In genomic region chr16:23959069-23959800, GRCh38 we compare ENCODE assay signal across 12 cellular contexts.
DNase-seq lines count a peak whose midpoint lies in the region; ATAC-seq, FAIRE-seq and TF ChIP-seq lines count a peak whose summit lies in the region.
"Had no signal": no experiment of that assay in that cellular context is flagged by ENCODE, and none has a peak within 500 bp of the region (broad histone marks: within the 10 kb centered on the region; RNA-seq: fewer than 3 reads in every experiment).

No MANE protein-coding gene starts in this region.

- TF ChIP-seq POLR2A in K562 (conservative IDR thresholded peaks at IDR 0.05) = no peak

- WGBS in K562 (ENCODE audit: insufficient coverage, low coverage, missing lambda C conversion rate) = 20% methylated on average over 12 of the region's 12 CpGs

- H2AFZ ChIP-seq in K562 (ENCODE audit: low read depth, low read length) = 0 out of 2 replicates have a peak overlapping the region, but pooled peaks have one; percentile 4

- H3K9ac ChIP-seq in K562 (ENCODE audit: insufficient read depth in 1 of 2, low read depth in 2 of 2, low read length in 2 of 2) = no peak overlapping the region; a peak in 2 of 4 replicates

- DNase-seq in stimulated activated CD4-positive, alpha-beta T cell treated with anti-CD3 and anti-CD28 coated beads, Interleukin-15, amount 100 ng/mL, for 24 hours = peak; percentile 26
- DNase-seq in stimulated activated CD4-positive, alpha-beta T cell treated with anti-CD3 and anti-CD28 coated beads, Interleukin-12 subunit alpha, Interleukin-12 subunit beta, amount 100 ng/mL, for 4 hours = no peak
- DNase-seq in NCI-H69 (lab: John Stamatoyannopoulos, UW) = peak; percentile 92
- peak in 2 of 4 experiments; percentile 23 to 50 for DNase-seq in K562 (ENCODE audit: extremely low read depth in 1 of 4, low spot score in 3 of 4)
- peak; percentile 26 for DNase-seq in ureter (ENCODE audit: low spot score)
- no peak for DNase-seq in central memory CD4-positive, alpha-beta T cell
- no peak for DNase-seq in SHP77 (lab: John Stamatoyannopoulos, UW)
- DNase-seq: Calu3; effector CD4-positive, alpha-beta T cell; NCI-H2029 treated with DMSO at 0.1 percent for 48 hours had no signal

- CTCF ChIA-PET in K562 (lab: Yijun Ruan, JAX; ENCODE audit: low intra/inter-chr PET ratio) = no interaction called here

- peaks cover 14% of the 10 kb centered on the region; the same call in 1 of the 2 replicates for H4K20me1 ChIP-seq in K562 (replicated peaks; ENCODE audit: control insufficient read depth, insufficient read depth, low read length)

- intact Hi-C loops in K562 (cut with micrococcal nuclease) = no loop called here

- POLR2A ChIA-PET in K562 (lab: Yijun Ruan, JAX) = interaction anchor here (0.6 to 1.6 kb wide), 2 partner anchors 12 to 325 kb away, joined by 3 to 4 read pairs; no protein-coding TSS in a partner anchor

- H3K9me3 ChIP-seq in K562 (replicated peaks; ENCODE audit: control insufficient read depth, insufficient read depth, low read depth, low read length) = no peaks in the 10 kb centered on the region

- no peak overlapping the region for H3K4me3 ChIP-seq in K562

- BruUV-seq in K562 (replicated peaks; lab: Mats Ljungman, UMichigan) = no TSS peak

- no peak for TF ChIP-seq RAD21 in K562 (CRISPR knock-in tag; conservative IDR thresholded peaks at IDR 0.05 in 1 of 2, IDR thresholded peaks at IDR 0.05 in 1 of 2)

- peak overlapping the region; percentile 39; the same call in 2 of the 3 replicates for H3K27ac ChIP-seq in K562 (ENCODE audit: extremely low read depth, low read depth, low read length)

- ATAC-seq in K562 (peak; percentile 61), GM21717 (IDR thresholded peaks at IDR 0.05; ENCODE audit: unreplicated experiment) (no peak)

- peaks cover 70% of the 10 kb centered on the region for H3K36me3 ChIP-seq in K562 (ENCODE audit: control insufficient read depth, insufficient read depth, low read length)

- TF ChIP-seq EP300 in K562 (IDR thresholded peaks at IDR 0.05; ENCODE audit: low read length) = no peak

- in situ Hi-C loops in K562 (cut with MboI) = no loop called here

- peaks cover 96% of the 10 kb centered on the region for H3K79me2 ChIP-seq in K562 (ENCODE audit: control insufficient read depth, insufficient read depth, low read length)

- peaks cover 4 to 34% of the 10 kb centered on the region in 2 experiments; a peak in 4 of 5 replicates for H3K4me1 ChIP-seq in K562 (replicated peaks in 1 of 2; ENCODE audit: control insufficient read depth in 2 of 2, insufficient read depth in 2 of 2, low read length in 2 of 2)

- H3K4me2 ChIP-seq in K562 (ENCODE audit: insufficient read depth, low read length) = peak overlapping the region; percentile 27; the same call in 1 of the 2 replicates

- no peaks in the 10 kb centered on the region for H3K27me3 ChIP-seq in K562 (ENCODE audit: control insufficient read depth in 2 of 2, insufficient read depth in 2 of 2, low read length in 2 of 2)

- TF ChIP-seq CTCF in K562 (IDR thresholded peaks at IDR 0.05 in 2 of 3, conservative IDR thresholded peaks at IDR 0.05 in 1 of 3; ENCODE audit: insufficient read depth in 2 of 3, low read depth in 1 of 3, low read length in 3 of 3) = no peak

- peaks cover 3% of the 10 kb centered on the region for H3K9me1 ChIP-seq in K562 (ENCODE audit: control insufficient read depth, insufficient read depth, low read length)

- peak; percentile 64 for FAIRE-seq in K562 (lab: Jason Lieb, UNC)
- FAIRE-seq: H54 had no signal

TF ChIP-seq in K562, 482 proteins besides CTCF, POLR2A, EP300 and RAD21 (continues in another document):
- no peak for TF ChIP-seq MCM7 (IDR thresholded peaks at IDR 0.05)
- TF ChIP-seq ZNF175 (CRISPR knock-in tag; IDR thresholded peaks at IDR 0.05; ENCODE audit: low read depth) = peak; percentile 60
- TF ChIP-seq, protein P1, sequence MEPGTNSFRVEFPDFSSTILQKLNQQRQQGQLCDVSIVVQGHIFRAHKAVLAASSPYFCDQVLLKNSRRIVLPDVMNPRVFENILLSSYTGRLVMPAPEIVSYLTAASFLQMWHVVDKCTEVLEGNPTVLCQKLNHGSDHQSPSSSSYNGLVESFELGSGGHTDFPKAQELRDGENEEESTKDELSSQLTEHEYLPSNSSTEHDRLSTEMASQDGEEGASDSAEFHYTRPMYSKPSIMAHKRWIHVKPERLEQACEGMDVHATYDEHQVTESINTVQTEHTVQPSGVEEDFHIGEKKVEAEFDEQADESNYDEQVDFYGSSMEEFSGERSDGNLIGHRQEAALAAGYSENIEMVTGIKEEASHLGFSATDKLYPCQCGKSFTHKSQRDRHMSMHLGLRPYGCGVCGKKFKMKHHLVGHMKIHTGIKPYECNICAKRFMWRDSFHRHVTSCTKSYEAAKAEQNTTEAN (CRISPR knock-in tag; IDR thresholded peaks at IDR 0.05) = no peak
- TF ChIP-seq, protein P2, sequence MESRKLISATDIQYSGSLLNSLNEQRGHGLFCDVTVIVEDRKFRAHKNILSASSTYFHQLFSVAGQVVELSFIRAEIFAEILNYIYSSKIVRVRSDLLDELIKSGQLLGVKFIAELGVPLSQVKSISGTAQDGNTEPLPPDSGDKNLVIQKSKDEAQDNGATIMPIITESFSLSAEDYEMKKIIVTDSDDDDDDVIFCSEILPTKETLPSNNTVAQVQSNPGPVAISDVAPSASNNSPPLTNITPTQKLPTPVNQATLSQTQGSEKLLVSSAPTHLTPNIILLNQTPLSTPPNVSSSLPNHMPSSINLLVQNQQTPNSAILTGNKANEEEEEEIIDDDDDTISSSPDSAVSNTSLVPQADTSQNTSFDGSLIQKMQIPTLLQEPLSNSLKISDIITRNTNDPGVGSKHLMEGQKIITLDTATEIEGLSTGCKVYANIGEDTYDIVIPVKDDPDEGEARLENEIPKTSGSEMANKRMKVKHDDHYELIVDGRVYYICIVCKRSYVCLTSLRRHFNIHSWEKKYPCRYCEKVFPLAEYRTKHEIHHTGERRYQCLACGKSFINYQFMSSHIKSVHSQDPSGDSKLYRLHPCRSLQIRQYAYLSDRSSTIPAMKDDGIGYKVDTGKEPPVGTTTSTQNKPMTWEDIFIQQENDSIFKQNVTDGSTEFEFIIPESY (CRISPR knock-in tag; IDR thresholded peaks at IDR 0.05) = 0 out of 2 replicates have a peak, but pooled peaks have one; percentile 20
- TF ChIP-seq MEIS2 (IDR thresholded peaks at IDR 0.05; ENCODE audit: partially characterized antibody) = peak; percentile 58
- no peak for TF ChIP-seq SRSF1 (IDR thresholded peaks at IDR 0.05; ENCODE audit: low read depth, low read length)
- 0 out of 2 replicates have a peak, but pooled peaks have one; percentile 18 for TF ChIP-seq VEZF1 (CRISPR knock-in tag; IDR thresholded peaks at IDR 0.05)
- TF ChIP-seq, protein P3, sequence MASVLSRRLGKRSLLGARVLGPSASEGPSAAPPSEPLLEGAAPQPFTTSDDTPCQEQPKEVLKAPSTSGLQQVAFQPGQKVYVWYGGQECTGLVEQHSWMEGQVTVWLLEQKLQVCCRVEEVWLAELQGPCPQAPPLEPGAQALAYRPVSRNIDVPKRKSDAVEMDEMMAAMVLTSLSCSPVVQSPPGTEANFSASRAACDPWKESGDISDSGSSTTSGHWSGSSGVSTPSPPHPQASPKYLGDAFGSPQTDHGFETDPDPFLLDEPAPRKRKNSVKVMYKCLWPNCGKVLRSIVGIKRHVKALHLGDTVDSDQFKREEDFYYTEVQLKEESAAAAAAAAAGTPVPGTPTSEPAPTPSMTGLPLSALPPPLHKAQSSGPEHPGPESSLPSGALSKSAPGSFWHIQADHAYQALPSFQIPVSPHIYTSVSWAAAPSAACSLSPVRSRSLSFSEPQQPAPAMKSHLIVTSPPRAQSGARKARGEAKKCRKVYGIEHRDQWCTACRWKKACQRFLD (CRISPR knock-in tag; IDR thresholded peaks at IDR 0.05) = peak; percentile 63; the same call in 1 of the 2 replicates
- peak; percentile 65; the same call in 1 of the 2 replicates for TF ChIP-seq SPI1 (IDR thresholded peaks at IDR 0.05; ENCODE audit: borderline replicate concordance, low read depth, low read length)
- TF ChIP-seq CXXC5 (CRISPR knock-in tag; IDR thresholded peaks at IDR 0.05) = 0 out of 2 replicates have a peak, but pooled peaks have one; percentile 9
- no peak for TF ChIP-seq KAT8 (IDR thresholded peaks at IDR 0.05; ENCODE audit: low read depth)
- 0 out of 2 replicates have a peak, but pooled peaks have one; percentile 25 for TF ChIP-seq ZNF766 (CRISPR knock-in tag; conservative IDR thresholded peaks at IDR 0.05)
- TF ChIP-seq JUND (IDR thresholded peaks at IDR 0.05; ENCODE audit: borderline replicate concordance, low read depth, low read length) = 0 out of 2 replicates have a peak, but pooled peaks have one; percentile 18
- TF ChIP-seq JUND (tag; IDR thresholded peaks at IDR 0.05; ENCODE audit: borderline replicate concordance, low read depth, low read length) = no peak
- no peak for TF ChIP-seq SIRT6 (IDR thresholded peaks at IDR 0.05; ENCODE audit: low read depth, low read length)
- TF ChIP-seq NEUROD1 (IDR thresholded peaks at IDR 0.05; ENCODE audit: borderline replicate concordance, low read depth, low read length, partially characterized antibody) = no peak
- TF ChIP-seq MTA2 (IDR thresholded peaks at IDR 0.05; ENCODE audit: low read depth) = no peak
- 0 out of 4 replicates have a peak, but pooled peaks of 1 of the 2 experiments have one; percentile 22 for TF ChIP-seq RCOR1 (IDR thresholded peaks at IDR 0.05; ENCODE audit: borderline replicate concordance in 1 of 2, low read depth in 2 of 2, low read length in 2 of 2)
- no peak for TF ChIP-seq CEBPG (CRISPR knock-in tag; IDR thresholded peaks at IDR 0.05)
- peak in 1 of 2 experiments; percentile 19; a peak in 1 of 4 replicates for TF ChIP-seq CEBPG (tag; conservative IDR thresholded peaks at IDR 0.05 in 1 of 2, IDR thresholded peaks at IDR 0.05 in 1 of 2)
- TF ChIP-seq SRSF9 (IDR thresholded peaks at IDR 0.05; ENCODE audit: borderline replicate concordance, low read depth, low read length) = no peak
- no peak for TF ChIP-seq PCBP1 (IDR thresholded peaks at IDR 0.05; ENCODE audit: low read depth, low read length, poor library complexity, severe bottlenecking)
- TF ChIP-seq SMAD2 (IDR thresholded peaks at IDR 0.05; ENCODE audit: low read depth, low read length) = no peak

Comparison
In these comparisons a context has a peak if more than half of its experiments do, and no peak if none do; other contexts are left out.
1. DNase-seq: peak in stimulated activated CD4-positive, alpha-beta T cell treated with anti-CD3 and anti-CD28 coated beads, Interleukin-15, amount 100 ng/mL, for 24 hours (single experiment), NCI-H69 (single experiment) and ureter (single experiment); none in stimulated activated CD4-positive, alpha-beta T cell treated with anti-CD3 and anti-CD28 coated beads, Interleukin-12 subunit alpha, Interleukin-12 subunit beta, amount 100 ng/mL, for 4 hours (single experiment), central memory CD4-positive, alpha-beta T cell (single experiment) and SHP77 (0 of 2).